Comparison of ENCODE assay signal across 1 cellular context in the genomic region with DNA sequence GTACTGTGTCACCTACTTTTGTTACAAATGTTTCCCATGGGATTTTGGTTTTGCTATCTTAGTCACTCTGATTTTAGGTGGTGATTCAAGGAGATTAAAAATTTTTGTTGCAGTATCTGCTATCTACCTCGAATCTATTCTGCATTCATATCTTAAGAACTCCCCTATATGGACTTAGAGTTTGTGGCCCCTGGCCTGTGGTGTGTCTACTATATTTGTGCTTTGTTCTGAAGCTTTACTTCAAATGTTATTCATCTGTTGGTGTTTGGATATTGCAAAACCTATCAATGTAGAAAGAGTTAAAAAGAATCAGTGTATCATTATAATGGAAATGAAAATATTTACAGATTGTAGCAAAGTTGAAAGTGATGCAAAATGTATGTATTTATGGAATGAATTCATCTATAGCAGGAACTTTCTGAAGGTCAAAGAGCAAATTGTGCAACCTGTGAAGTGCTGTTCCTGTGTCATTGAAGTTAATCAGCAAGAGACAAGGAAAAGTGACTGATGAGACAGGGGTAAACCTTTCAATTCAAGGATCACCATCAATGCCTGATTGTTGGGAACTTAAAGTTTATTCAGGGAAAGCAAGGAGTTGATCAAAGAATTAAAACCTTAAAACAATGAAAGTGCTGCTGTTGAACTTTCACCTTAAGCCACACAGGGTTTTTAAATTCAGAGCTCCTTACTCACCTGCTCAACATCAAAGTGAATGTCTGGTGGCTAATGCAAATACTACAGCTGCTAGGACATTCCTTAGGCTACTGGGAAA.
A peak's percentile ranks its signal among the peaks of the same experiment; 100 is the strongest.
TF ChIP-seq lines count a peak whose summit lies in the region.

No MANE protein-coding gene starts in this region.

TF ChIP-seq in HepG2, 621 proteins besides CTCF, POLR2A, EP300 and RAD21 (continued from another document and continues in another):
- TF ChIP-seq, protein P1, sequence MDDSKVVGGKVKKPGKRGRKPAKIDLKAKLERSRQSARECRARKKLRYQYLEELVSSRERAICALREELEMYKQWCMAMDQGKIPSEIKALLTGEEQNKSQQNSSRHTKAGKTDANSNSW (CRISPR knock-in tag; IDR thresholded peaks at IDR 0.05; ENCODE audit: borderline replicate concordance) = no peak
- no peak for TF ChIP-seq SP1 (IDR thresholded peaks at IDR 0.05)
- TF ChIP-seq SP1 (CRISPR knock-in tag; IDR thresholded peaks at IDR 0.05) = no peak
- TF ChIP-seq, protein P2, sequence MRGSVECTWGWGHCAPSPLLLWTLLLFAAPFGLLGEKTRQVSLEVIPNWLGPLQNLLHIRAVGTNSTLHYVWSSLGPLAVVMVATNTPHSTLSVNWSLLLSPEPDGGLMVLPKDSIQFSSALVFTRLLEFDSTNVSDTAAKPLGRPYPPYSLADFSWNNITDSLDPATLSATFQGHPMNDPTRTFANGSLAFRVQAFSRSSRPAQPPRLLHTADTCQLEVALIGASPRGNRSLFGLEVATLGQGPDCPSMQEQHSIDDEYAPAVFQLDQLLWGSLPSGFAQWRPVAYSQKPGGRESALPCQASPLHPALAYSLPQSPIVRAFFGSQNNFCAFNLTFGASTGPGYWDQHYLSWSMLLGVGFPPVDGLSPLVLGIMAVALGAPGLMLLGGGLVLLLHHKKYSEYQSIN (CRISPR knock-in tag; IDR thresholded peaks at IDR 0.05; ENCODE audit: borderline replicate concordance) = no peak
- peak; percentile 58; the same call in 1 of the 2 replicates for TF ChIP-seq SRF (IDR thresholded peaks at IDR 0.05; ENCODE audit: low read depth, low read length)
- no peak for TF ChIP-seq MZF1 (CRISPR knock-in tag; IDR thresholded peaks at IDR 0.05; ENCODE audit: borderline replicate concordance)
- no peak for TF ChIP-seq YEATS4 (CRISPR knock-in tag; IDR thresholded peaks at IDR 0.05; ENCODE audit: borderline replicate concordance)
- TF ChIP-seq, protein P3, sequence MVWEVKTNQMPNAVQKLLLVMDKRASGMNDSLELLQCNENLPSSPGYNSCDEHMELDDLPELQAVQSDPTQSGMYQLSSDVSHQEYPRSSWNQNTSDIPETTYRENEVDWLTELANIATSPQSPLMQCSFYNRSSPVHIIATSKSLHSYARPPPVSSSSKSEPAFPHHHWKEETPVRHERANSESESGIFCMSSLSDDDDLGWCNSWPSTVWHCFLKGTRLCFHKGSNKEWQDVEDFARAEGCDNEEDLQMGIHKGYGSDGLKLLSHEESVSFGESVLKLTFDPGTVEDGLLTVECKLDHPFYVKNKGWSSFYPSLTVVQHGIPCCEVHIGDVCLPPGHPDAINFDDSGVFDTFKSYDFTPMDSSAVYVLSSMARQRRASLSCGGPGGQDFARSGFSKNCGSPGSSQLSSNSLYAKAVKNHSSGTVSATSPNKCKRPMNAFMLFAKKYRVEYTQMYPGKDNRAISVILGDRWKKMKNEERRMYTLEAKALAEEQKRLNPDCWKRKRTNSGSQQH (CRISPR knock-in tag; IDR thresholded peaks at IDR 0.05; ENCODE audit: low read depth) = no peak
- TF ChIP-seq, protein P4, sequence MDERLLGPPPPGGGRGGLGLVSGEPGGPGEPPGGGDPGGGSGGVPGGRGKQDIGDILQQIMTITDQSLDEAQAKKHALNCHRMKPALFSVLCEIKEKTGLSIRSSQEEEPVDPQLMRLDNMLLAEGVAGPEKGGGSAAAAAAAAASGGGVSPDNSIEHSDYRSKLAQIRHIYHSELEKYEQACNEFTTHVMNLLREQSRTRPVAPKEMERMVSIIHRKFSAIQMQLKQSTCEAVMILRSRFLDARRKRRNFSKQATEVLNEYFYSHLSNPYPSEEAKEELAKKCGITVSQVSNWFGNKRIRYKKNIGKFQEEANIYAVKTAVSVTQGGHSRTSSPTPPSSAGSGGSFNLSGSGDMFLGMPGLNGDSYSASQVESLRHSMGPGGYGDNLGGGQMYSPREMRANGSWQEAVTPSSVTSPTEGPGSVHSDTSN (CRISPR knock-in tag; IDR thresholded peaks at IDR 0.05) = no peak
- TF ChIP-seq NR2F2 (IDR thresholded peaks at IDR 0.05; ENCODE audit: borderline replicate concordance, low read depth) = peak; percentile 71
- no peak for TF ChIP-seq ZNF235 (CRISPR knock-in tag; IDR thresholded peaks at IDR 0.05; ENCODE audit: borderline replicate concordance)
- no peak for TF ChIP-seq XRCC5 (optimal IDR thresholded peaks at IDR 0.05; ENCODE audit: low read length)
- TF ChIP-seq, protein P5, sequence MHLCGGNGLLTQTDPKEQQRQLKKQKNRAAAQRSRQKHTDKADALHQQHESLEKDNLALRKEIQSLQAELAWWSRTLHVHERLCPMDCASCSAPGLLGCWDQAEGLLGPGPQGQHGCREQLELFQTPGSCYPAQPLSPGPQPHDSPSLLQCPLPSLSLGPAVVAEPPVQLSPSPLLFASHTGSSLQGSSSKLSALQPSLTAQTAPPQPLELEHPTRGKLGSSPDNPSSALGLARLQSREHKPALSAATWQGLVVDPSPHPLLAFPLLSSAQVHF (CRISPR knock-in tag; IDR thresholded peaks at IDR 0.05) = no peak
- no peak for TF ChIP-seq SALL2 (CRISPR knock-in tag; IDR thresholded peaks at IDR 0.05)
- TF ChIP-seq, protein P6, sequence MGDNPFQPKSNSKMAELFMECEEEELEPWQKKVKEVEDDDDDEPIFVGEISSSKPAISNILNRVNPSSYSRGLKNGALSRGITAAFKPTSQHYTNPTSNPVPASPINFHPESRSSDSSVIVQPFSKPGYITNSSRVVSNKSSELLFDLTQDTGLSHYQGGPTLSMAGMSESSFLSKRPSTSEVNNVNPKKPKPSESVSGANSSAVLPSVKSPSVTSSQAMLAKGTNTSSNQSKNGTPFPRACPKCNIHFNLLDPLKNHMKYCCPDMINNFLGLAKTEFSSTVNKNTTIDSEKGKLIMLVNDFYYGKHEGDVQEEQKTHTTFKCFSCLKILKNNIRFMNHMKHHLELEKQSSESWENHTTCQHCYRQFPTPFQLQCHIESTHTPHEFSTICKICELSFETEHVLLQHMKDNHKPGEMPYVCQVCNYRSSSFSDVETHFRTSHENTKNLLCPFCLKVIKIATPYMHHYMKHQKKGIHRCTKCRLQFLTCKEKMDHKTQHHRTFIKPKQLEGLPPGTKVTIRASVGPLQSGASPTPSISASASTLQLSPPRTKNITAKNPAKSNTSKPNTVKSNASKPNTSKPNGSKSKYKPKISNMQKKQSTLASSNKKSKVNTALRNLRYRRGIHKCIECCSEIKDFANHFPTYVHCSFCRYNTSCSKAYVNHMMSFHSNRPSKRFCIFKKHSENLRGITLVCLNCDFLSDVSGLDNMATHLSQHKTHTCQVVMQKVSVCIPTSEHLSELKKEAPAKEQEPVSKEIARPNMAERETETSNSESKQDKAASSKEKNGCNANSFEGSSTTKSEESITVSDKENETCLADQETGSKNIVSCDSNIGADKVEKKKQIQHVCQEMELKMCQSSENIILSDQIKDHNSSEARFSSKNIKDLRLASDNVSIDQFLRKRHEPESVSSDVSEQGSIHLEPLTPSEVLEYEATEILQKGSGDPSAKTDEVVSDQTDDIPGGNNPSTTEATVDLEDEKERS (CRISPR knock-in tag; IDR thresholded peaks at IDR 0.05) = no peak
- no peak for TF ChIP-seq ZNF629 (CRISPR knock-in tag; conservative IDR thresholded peaks at IDR 0.05)
- no peak for TF ChIP-seq ZNF260 (CRISPR knock-in tag; IDR thresholded peaks at IDR 0.05; ENCODE audit: borderline replicate concordance, low read depth)
- TF ChIP-seq NPAS2 (CRISPR knock-in tag; IDR thresholded peaks at IDR 0.05; ENCODE audit: borderline replicate concordance) = no peak
- 0 out of 2 replicates have a peak, but pooled peaks have one; percentile 39 for TF ChIP-seq MED1 (CRISPR knock-in tag; IDR thresholded peaks at IDR 0.05)
- TF ChIP-seq NFYB (CRISPR knock-in tag; IDR thresholded peaks at IDR 0.05) = no peak
- TF ChIP-seq ONECUT2 (CRISPR knock-in tag; IDR thresholded peaks at IDR 0.05) = no peak
- TF ChIP-seq, protein P7, sequence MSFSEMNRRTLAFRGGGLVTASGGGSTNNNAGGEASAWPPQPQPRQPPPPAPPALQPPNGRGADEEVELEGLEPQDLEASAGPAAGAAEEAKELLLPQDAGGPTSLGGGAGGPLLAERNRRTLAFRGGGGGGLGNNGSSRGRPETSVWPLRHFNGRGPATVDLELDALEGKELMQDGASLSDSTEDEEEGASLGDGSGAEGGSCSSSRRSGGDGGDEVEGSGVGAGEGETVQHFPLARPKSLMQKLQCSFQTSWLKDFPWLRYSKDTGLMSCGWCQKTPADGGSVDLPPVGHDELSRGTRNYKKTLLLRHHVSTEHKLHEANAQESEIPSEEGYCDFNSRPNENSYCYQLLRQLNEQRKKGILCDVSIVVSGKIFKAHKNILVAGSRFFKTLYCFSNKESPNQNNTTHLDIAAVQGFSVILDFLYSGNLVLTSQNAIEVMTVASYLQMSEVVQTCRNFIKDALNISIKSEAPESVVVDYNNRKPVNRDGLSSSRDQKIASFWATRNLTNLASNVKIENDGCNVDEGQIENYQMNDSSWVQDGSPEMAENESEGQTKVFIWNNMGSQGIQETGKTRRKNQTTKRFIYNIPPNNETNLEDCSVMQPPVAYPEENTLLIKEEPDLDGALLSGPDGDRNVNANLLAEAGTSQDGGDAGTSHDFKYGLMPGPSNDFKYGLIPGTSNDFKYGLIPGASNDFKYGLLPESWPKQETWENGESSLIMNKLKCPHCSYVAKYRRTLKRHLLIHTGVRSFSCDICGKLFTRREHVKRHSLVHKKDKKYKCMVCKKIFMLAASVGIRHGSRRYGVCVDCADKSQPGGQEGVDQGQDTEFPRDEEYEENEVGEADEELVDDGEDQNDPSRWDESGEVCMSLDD (CRISPR knock-in tag; IDR thresholded peaks at IDR 0.05; ENCODE audit: borderline replicate concordance) = no peak
- TF ChIP-seq ZNF33B (CRISPR knock-in tag; IDR thresholded peaks at IDR 0.05) = no peak
- no peak for TF ChIP-seq ZMYM2 (CRISPR knock-in tag; IDR thresholded peaks at IDR 0.05)
- TF ChIP-seq ZNF788 (CRISPR knock-in tag; IDR thresholded peaks at IDR 0.05; ENCODE audit: borderline replicate concordance) = no peak
- no peak for TF ChIP-seq ZNF451 (CRISPR knock-in tag; IDR thresholded peaks at IDR 0.05)
- TF ChIP-seq ZSCAN21 (CRISPR knock-in tag; IDR thresholded peaks at IDR 0.05; ENCODE audit: borderline replicate concordance) = no peak
- TF ChIP-seq, protein P8, sequence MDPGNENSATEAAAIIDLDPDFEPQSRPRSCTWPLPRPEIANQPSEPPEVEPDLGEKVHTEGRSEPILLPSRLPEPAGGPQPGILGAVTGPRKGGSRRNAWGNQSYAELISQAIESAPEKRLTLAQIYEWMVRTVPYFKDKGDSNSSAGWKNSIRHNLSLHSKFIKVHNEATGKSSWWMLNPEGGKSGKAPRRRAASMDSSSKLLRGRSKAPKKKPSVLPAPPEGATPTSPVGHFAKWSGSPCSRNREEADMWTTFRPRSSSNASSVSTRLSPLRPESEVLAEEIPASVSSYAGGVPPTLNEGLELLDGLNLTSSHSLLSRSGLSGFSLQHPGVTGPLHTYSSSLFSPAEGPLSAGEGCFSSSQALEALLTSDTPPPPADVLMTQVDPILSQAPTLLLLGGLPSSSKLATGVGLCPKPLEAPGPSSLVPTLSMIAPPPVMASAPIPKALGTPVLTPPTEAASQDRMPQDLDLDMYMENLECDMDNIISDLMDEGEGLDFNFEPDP (CRISPR knock-in tag; conservative IDR thresholded peaks at IDR 0.05) = no peak
- TF ChIP-seq, protein P9, sequence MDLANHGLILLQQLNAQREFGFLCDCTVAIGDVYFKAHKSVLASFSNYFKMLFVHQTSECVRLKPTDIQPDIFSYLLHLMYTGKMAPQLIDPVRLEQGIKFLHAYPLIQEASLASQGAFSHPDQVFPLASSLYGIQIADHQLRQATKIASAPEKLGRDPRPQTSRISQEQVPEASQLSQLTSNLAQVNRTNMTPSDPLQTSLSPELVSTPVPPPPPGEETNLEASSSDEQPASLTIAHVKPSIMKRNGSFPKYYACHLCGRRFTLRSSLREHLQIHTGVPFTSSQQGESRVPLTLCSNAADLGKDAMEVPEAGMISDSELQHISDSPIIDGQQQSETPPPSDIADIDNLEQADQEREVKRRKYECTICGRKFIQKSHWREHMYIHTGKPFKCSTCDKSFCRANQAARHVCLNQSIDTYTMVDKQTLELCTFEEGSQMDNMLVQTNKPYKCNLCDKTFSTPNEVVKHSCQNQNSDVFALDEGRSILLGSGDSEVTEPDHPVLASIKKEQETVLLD (CRISPR knock-in tag; IDR thresholded peaks at IDR 0.05; ENCODE audit: low read depth) = no peak
- TF ChIP-seq, protein P10, sequence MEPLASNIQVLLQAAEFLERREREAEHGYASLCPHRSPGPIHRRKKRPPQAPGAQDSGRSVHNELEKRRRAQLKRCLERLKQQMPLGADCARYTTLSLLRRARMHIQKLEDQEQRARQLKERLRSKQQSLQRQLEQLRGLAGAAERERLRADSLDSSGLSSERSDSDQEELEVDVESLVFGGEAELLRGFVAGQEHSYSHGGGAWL (CRISPR knock-in tag; IDR thresholded peaks at IDR 0.05) = no peak
- TF ChIP-seq GATAD1 (CRISPR knock-in tag; IDR thresholded peaks at IDR 0.05) = 0 out of 2 replicates have a peak, but pooled peaks have one; percentile 32
- no peak for TF ChIP-seq PAF1 (CRISPR knock-in tag; IDR thresholded peaks at IDR 0.05)
- TF ChIP-seq STAG1 (CRISPR knock-in tag; IDR thresholded peaks at IDR 0.05) = no peak
- no peak for TF ChIP-seq ZNF180 (CRISPR knock-in tag; IDR thresholded peaks at IDR 0.05; ENCODE audit: borderline replicate concordance, low read depth)
- peak; percentile 81 for TF ChIP-seq HMG20A (CRISPR knock-in tag; IDR thresholded peaks at IDR 0.05; ENCODE audit: borderline replicate concordance)
- TF ChIP-seq GPN1 (CRISPR knock-in tag; IDR thresholded peaks at IDR 0.05; ENCODE audit: borderline replicate concordance) = no peak
- TF ChIP-seq DNMT1 (CRISPR knock-in tag; IDR thresholded peaks at IDR 0.05) = no peak
- TF ChIP-seq TMF1 (CRISPR knock-in tag; IDR thresholded peaks at IDR 0.05; ENCODE audit: low read depth) = no peak
- TF ChIP-seq ZNF550 (CRISPR knock-in tag; IDR thresholded peaks at IDR 0.05; ENCODE audit: borderline replicate concordance) = no peak
- TF ChIP-seq ZNF782 (CRISPR knock-in tag; IDR thresholded peaks at IDR 0.05; ENCODE audit: borderline replicate concordance) = no peak
- 0 out of 2 replicates have a peak, but pooled peaks have one; percentile 20 for TF ChIP-seq PHF21A (CRISPR knock-in tag; IDR thresholded peaks at IDR 0.05)
- no peak for TF ChIP-seq FOXK2 (IDR thresholded peaks at IDR 0.05)
- no peak for TF ChIP-seq CBX1 (IDR thresholded peaks at IDR 0.05; ENCODE audit: low read depth)
